8 cellular contexts compared by ENCODE assay signal in the genomic region with DNA sequence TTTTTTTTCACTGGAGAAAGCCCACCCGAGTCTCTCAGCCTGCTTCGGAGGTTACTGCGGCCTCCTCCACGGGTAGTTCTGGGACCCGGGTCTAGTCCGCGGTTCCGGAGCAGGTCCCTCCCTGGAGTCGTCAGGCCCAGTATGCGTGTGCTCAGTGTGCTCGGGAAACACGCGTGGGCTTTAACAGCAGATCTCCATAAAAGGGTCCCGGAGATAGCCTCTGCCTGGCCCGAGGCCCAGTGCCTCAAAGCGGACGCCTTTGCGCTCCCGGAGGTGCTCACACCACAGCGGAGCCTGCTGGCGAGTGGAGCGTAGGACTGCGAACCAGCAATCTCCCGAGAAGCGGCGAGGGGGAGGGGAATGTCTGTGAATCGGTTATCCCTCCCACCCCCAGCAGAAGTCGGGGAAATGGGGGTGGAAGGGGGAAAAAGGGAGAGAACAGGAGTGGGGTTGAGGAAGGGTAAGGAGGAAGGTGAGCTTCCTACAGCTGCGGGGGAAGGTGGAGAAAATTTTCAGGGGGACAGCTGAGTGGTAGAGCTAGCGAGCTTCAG.
A peak's percentile ranks its signal among the peaks of the same experiment; 100 is the strongest.
DNase-seq lines count a peak whose midpoint lies in the region; ATAC-seq and TF ChIP-seq lines count a peak whose summit lies in the region.

No MANE protein-coding gene starts in this region.

- peak; percentile 81 for ATAC-seq in GM18520 (IDR thresholded peaks at IDR 0.05; ENCODE audit: unreplicated experiment)
- peak; percentile 77 for ATAC-seq in HG03039 (IDR thresholded peaks at IDR 0.05; ENCODE audit: unreplicated experiment)

- H3K36me3 Mint-ChIP-seq in nephron (ENCODE audit: low read depth) = peaks cover 5% of the 10 kb centered on the region

- H3K4me3 Mint-ChIP-seq in nephron = peak overlapping the region; percentile 24 to 68 (median 61)

- 0 out of 2 replicates have a peak overlapping the region, but pooled peaks have one; percentile 27 for H3K27ac ChIP-seq in 22Rv1
- H3K27ac ChIP-seq in epithelial cell of prostate = peak overlapping the region; percentile 48

- peaks cover 93% of the 10 kb centered on the region for H3K27me3 Mint-ChIP-seq in nephron (ENCODE audit: low read depth)

- DNase-seq in UCSD-AML1 (lab: John Stamatoyannopoulos, UW; ENCODE audit: unreplicated experiment) (peak; percentile 57), epithelial cell of prostate (ENCODE audit: low read depth, low spot score) (peak; percentile 24), NCI-H2171 (lab: John Stamatoyannopoulos, UW) (no peak), NK-92 (lab: John Stamatoyannopoulos, UW; ENCODE audit: unreplicated experiment) (no peak)

- H3K9me3 Mint-ChIP-seq in nephron = peaks cover 20% of the 10 kb centered on the region

- H3K4me1 Mint-ChIP-seq in nephron = peaks cover 5% of the 10 kb centered on the region

- TF ChIP-seq CTCF in 22Rv1 (IDR thresholded peaks at IDR 0.05) (peak; percentile 79), nephron (IDR thresholded peaks at IDR 0.05; ENCODE audit: unreplicated experiment in 3 of 3) (peak; percentile 21 to 47 (median 37))

- no peak overlapping the region for H3K27ac Mint-ChIP-seq in nephron

Comparison
In these comparisons a context has a peak if more than half of its experiments do, and no peak if none do; other contexts are left out.
1. DNase-seq: peak in UCSD-AML1 (single experiment) and epithelial cell of prostate (single experiment); none in NCI-H2171 (single experiment) and NK-92 (single experiment).